Comparison of ENCODE assay signal across 1 cellular context in genomic region chr1:67647036-67647798, GRCh38.
A peak's percentile ranks its signal among the peaks of the same experiment; 100 is the strongest.
TF ChIP-seq lines count a peak whose summit lies in the region.

No MANE protein-coding gene starts in this region.

TF ChIP-seq in K562, 482 proteins besides CTCF, POLR2A, EP300 and RAD21 (continued from another document and continues in another):
- no peak for TF ChIP-seq ZBTB5 (IDR thresholded peaks at IDR 0.05)
- no peak for TF ChIP-seq LEF1 (IDR thresholded peaks at IDR 0.05)
- TF ChIP-seq ZNF707 (CRISPR knock-in tag; conservative IDR thresholded peaks at IDR 0.05): no peak
- no peak for TF ChIP-seq HMGN3 (IDR thresholded peaks at IDR 0.05; ENCODE audit: borderline replicate concordance, extremely low read depth, insufficient read length, low read depth, low read length)
- no peak for TF ChIP-seq PPARD (CRISPR knock-in tag; IDR thresholded peaks at IDR 0.05)
- no peak for TF ChIP-seq PTBP1 (IDR thresholded peaks at IDR 0.05; ENCODE audit: low read depth, low read length)
- TF ChIP-seq SNAPC5 (CRISPR knock-in tag; IDR thresholded peaks at IDR 0.05): no peak
- 0 out of 2 replicates have a peak, but pooled peaks have one; percentile 5 for TF ChIP-seq MYNN (IDR thresholded peaks at IDR 0.05)
- no peak for TF ChIP-seq MYNN (CRISPR knock-in tag; IDR thresholded peaks at IDR 0.05)
- TF ChIP-seq CAMTA2 (CRISPR knock-in tag; conservative IDR thresholded peaks at IDR 0.05): no peak
- TF ChIP-seq MAZ (CRISPR knock-in tag; conservative IDR thresholded peaks at IDR 0.05 in 1 of 2, IDR thresholded peaks at IDR 0.05 in 1 of 2): no peak
- peak; percentile 37 for TF ChIP-seq MEIS2 (IDR thresholded peaks at IDR 0.05; ENCODE audit: partially characterized antibody)
- TF ChIP-seq E2F4 (CRISPR knock-in tag; IDR thresholded peaks at IDR 0.05; ENCODE audit: low read depth): no peak
- peak; percentile 89 for TF ChIP-seq PKNOX1 (IDR thresholded peaks at IDR 0.05)
- TF ChIP-seq TEAD1 (CRISPR knock-in tag; IDR thresholded peaks at IDR 0.05): no peak
- TF ChIP-seq ZNF274 (IDR thresholded peaks at IDR 0.05; ENCODE audit: borderline replicate concordance, low read depth, low read length): no peak
- TF ChIP-seq ZNF263 (CRISPR knock-in tag; IDR thresholded peaks at IDR 0.05; ENCODE audit: borderline replicate concordance): no peak
- TF ChIP-seq CTCFL (IDR thresholded peaks at IDR 0.05; ENCODE audit: borderline replicate concordance, insufficient read depth, low read depth, low read length, poor library complexity, severe bottlenecking): no peak
- no peak for TF ChIP-seq ZNF830 (CRISPR knock-in tag; IDR thresholded peaks at IDR 0.05)
- TF ChIP-seq RUNX1 (IDR thresholded peaks at IDR 0.05; ENCODE audit: low read depth): no peak
- TF ChIP-seq BCL6 (CRISPR knock-in tag; IDR thresholded peaks at IDR 0.05): no peak
- TF ChIP-seq YBX1 (IDR thresholded peaks at IDR 0.05): no peak
- TF ChIP-seq PBX2 (CRISPR knock-in tag; IDR thresholded peaks at IDR 0.05; ENCODE audit: low read depth): no peak
- 0 out of 2 replicates have a peak, but pooled peaks have one; percentile 8 for TF ChIP-seq PBX2 (tag; conservative IDR thresholded peaks at IDR 0.05; ENCODE audit: low read depth)
- TF ChIP-seq HDAC1 (IDR thresholded peaks at IDR 0.05): peak in 1 of 2 experiments; percentile 45; a peak in 1 of 4 replicates
- TF ChIP-seq CEBPG (CRISPR knock-in tag; IDR thresholded peaks at IDR 0.05): no peak
- TF ChIP-seq CEBPG (tag; conservative IDR thresholded peaks at IDR 0.05 in 1 of 2, IDR thresholded peaks at IDR 0.05 in 1 of 2): peak; percentile 21 to 29; a peak in 2 of 4 replicates
- no peak for TF ChIP-seq THAP12 (CRISPR knock-in tag; IDR thresholded peaks at IDR 0.05)
- TF ChIP-seq SOX6 (IDR thresholded peaks at IDR 0.05): no peak
- no peak for TF ChIP-seq ZNF518B (CRISPR knock-in tag; IDR thresholded peaks at IDR 0.05)
- TF ChIP-seq TCF7 (IDR thresholded peaks at IDR 0.05; ENCODE audit: borderline replicate concordance): no peak
- no peak for TF ChIP-seq ZBTB11 (CRISPR knock-in tag; IDR thresholded peaks at IDR 0.05)
- TF ChIP-seq IRF1 (CRISPR knock-in tag; IDR thresholded peaks at IDR 0.05; ENCODE audit: borderline replicate concordance): no peak
- no peak for TF ChIP-seq ZKSCAN1 (IDR thresholded peaks at IDR 0.05; ENCODE audit: low read depth, low read length)
- TF ChIP-seq ARID3B (CRISPR knock-in tag; IDR thresholded peaks at IDR 0.05; ENCODE audit: borderline replicate concordance): no peak
- no peak for TF ChIP-seq NEUROD1 (IDR thresholded peaks at IDR 0.05; ENCODE audit: borderline replicate concordance, low read depth, low read length, partially characterized antibody)
- TF ChIP-seq IFI16 (CRISPR knock-in tag; IDR thresholded peaks at IDR 0.05): no peak
- TF ChIP-seq ZNF282 (CRISPR knock-in tag; IDR thresholded peaks at IDR 0.05): no peak
- no peak for TF ChIP-seq ZNF217 (CRISPR knock-in tag; IDR thresholded peaks at IDR 0.05)
